ENCODE assay signal across 1 cellular context in genomic region chr16:2009791-2010510, GRCh38.
TF ChIP-seq lines count a peak whose summit lies in the region.

Gene ZNF598, minus strand, starts transcription at chr16:2009821.

TF ChIP-seq in HepG2, 621 proteins besides CTCF, POLR2A, EP300 and RAD21 (continued from another document and continues in another):
- TF ChIP-seq ZBTB49 (CRISPR knock-in tag; IDR thresholded peaks at IDR 0.05; ENCODE audit: borderline replicate concordance) (peak; percentile 75; the same call in 1 of the 2 replicates), FOXC1 (CRISPR knock-in tag; IDR thresholded peaks at IDR 0.05; ENCODE audit: borderline replicate concordance) (peak; percentile 62; the same call in 1 of the 2 replicates), ZBTB25 (CRISPR knock-in tag; IDR thresholded peaks at IDR 0.05) (peak; percentile 88), ZNF337 (CRISPR knock-in tag; IDR thresholded peaks at IDR 0.05; ENCODE audit: borderline replicate concordance, low read depth) (no peak; the same call in 1 of the 2 replicates), FOXM1 (CRISPR knock-in tag; IDR thresholded peaks at IDR 0.05) (no peak), ZNF282 (IDR thresholded peaks at IDR 0.05; ENCODE audit: partially characterized antibody) (no peak), THAP9 (CRISPR knock-in tag; IDR thresholded peaks at IDR 0.05; ENCODE audit: borderline replicate concordance) (peak; percentile 52; the same call in 1 of the 2 replicates), ZNF704 (CRISPR knock-in tag; IDR thresholded peaks at IDR 0.05; ENCODE audit: borderline replicate concordance) (no peak; the same call in 1 of the 2 replicates), MYC (CRISPR knock-in tag; IDR thresholded peaks at IDR 0.05; ENCODE audit: borderline replicate concordance) (peak; percentile 98), SP4 (CRISPR knock-in tag; IDR thresholded peaks at IDR 0.05) (peak; percentile 68; the same call in 1 of the 2 replicates), ELF1 (CRISPR knock-in tag; IDR thresholded peaks at IDR 0.05) (peak; percentile 81), KDM2A (CRISPR knock-in tag; IDR thresholded peaks at IDR 0.05; ENCODE audit: borderline replicate concordance, low read depth) (peak; percentile 83), SNAPC4 (CRISPR knock-in tag; IDR thresholded peaks at IDR 0.05) (0 out of 2 replicates have a peak, but pooled peaks have one; percentile 26), KLF9 (CRISPR knock-in tag; IDR thresholded peaks at IDR 0.05; ENCODE audit: low read depth) (no peak), ARID4A (CRISPR knock-in tag; IDR thresholded peaks at IDR 0.05; ENCODE audit: borderline replicate concordance) (peak; percentile 91), KMT2B (CRISPR knock-in tag; IDR thresholded peaks at IDR 0.05) (peak; percentile 52), CHD4 (IDR thresholded peaks at IDR 0.05; ENCODE audit: borderline replicate concordance, low read length) (no peak), ZNF230 (CRISPR knock-in tag; IDR thresholded peaks at IDR 0.05) (0 out of 2 replicates have a peak, but pooled peaks have one; percentile 17), NPAS2 (CRISPR knock-in tag; IDR thresholded peaks at IDR 0.05; ENCODE audit: borderline replicate concordance) (0 out of 2 replicates have a peak, but pooled peaks have one; percentile 50), MXD3 (CRISPR knock-in tag; IDR thresholded peaks at IDR 0.05) (peak; percentile 80; the same call in 1 of the 2 replicates), HNF4G (IDR thresholded peaks at IDR 0.05; ENCODE audit: borderline replicate concordance, low read depth, low read length) (no peak), HNF4G (CRISPR knock-in tag; IDR thresholded peaks at IDR 0.05; ENCODE audit: borderline replicate concordance, low read depth) (no peak), POLR2AphosphoS5 (IDR thresholded peaks at IDR 0.05; ENCODE audit: low read depth, low read length) (peak; percentile 44), PAXIP1 (CRISPR knock-in tag; conservative IDR thresholded peaks at IDR 0.05) (peak; percentile 13; the same call in 1 of the 2 replicates), YEATS2 (CRISPR knock-in tag; IDR thresholded peaks at IDR 0.05; ENCODE audit: borderline replicate concordance) (peak; percentile 83), ZNF883 (CRISPR knock-in tag; IDR thresholded peaks at IDR 0.05; ENCODE audit: not compliant biosample characterization) (peak; percentile 78)
- TF ChIP-seq, protein P1, sequence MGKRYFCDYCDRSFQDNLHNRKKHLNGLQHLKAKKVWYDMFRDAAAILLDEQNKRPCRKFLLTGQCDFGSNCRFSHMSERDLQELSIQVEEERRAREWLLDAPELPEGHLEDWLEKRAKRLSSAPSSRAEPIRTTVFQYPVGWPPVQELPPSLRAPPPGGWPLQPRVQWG (CRISPR knock-in tag; IDR thresholded peaks at IDR 0.05; ENCODE audit: borderline replicate concordance, low read depth) = no peak
- TF ChIP-seq, protein P2, sequence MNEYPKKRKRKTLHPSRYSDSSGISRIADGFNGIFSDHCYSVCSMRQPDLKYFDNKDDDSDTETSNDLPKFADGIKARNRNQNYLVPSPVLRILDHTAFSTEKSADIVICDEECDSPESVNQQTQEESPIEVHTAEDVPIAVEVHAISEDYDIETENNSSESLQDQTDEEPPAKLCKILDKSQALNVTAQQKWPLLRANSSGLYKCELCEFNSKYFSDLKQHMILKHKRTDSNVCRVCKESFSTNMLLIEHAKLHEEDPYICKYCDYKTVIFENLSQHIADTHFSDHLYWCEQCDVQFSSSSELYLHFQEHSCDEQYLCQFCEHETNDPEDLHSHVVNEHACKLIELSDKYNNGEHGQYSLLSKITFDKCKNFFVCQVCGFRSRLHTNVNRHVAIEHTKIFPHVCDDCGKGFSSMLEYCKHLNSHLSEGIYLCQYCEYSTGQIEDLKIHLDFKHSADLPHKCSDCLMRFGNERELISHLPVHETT (CRISPR knock-in tag; conservative IDR thresholded peaks at IDR 0.05) = peak; percentile 94
